ENCODE assay signal across 16 cellular contexts in genomic region chr7:37577901-37578300, GRCh38.
DNase-seq lines count a peak whose midpoint lies in the region; ATAC-seq, FAIRE-seq and TF ChIP-seq lines count a peak whose summit lies in the region.
"Had no signal": no experiment of that assay in that cellular context is flagged by ENCODE, and none has a peak within 500 bp of the region (broad histone marks: within the 10 kb centered on the region; RNA-seq: fewer than 3 reads in every experiment).

No MANE protein-coding gene starts in this region.

- H3K9me3 Mint-ChIP-seq in GM23338: no peaks in the 10 kb centered on the region
- H3K9me3 Mint-ChIP-seq: CD4-positive, alpha-beta T cell had no signal

- no peaks in the 10 kb centered on the region for H3K9me2 ChIP-seq in GM23338 (ENCODE audit: insufficient read depth)

- H3K4me1 Mint-ChIP-seq in GM23338: peaks cover 11% of the 10 kb centered on the region; the same call in 2 of the 3 replicates
- H3K4me1 Mint-ChIP-seq: B cell had no signal

- no peak overlapping the region for H2BK5ac ChIP-seq in H1 (ENCODE audit: low read depth, low read length)

- DNase-seq in GM23338 (ENCODE audit: low spot score) (peak; percentile 42), NCI-H69 (lab: John Stamatoyannopoulos, UW) (peak; percentile 27), H1 (ENCODE audit: low read depth in 1 of 2, low spot score in 2 of 2) (no peak), pancreas (no peak), HEK293T (ENCODE audit: extremely low spot score) (no peak)
- DNase-seq in stimulated activated CD8-positive, alpha-beta memory T cell treated with anti-CD3 and anti-CD28 coated beads, Interleukin-4, amount 100 ng/mL, for 48 hours: no peak
- DNase-seq: C1 segment of cervical spinal cord; Calu3; CD4-positive, alpha-beta T cell; DMS 273 treated with DMSO at 0.1 percent for 48 hours; H7 had no signal

- no peak overlapping the region for H3K4me3 Mint-ChIP-seq in GM23338
- H3K4me3 Mint-ChIP-seq: B cell; CD4-positive, alpha-beta T cell had no signal

- H3K27me3 Mint-ChIP-seq in GM23338 (ENCODE audit: insufficient read depth, low read depth, poor library complexity): no peaks in the 10 kb centered on the region

- POLR2A ChIA-PET in H1 (lab: Charles Lee; ENCODE audit: partially characterized antibody): no interaction called here
- POLR2A ChIA-PET in HEK293T (lab: Yijun Ruan, JAX): no interaction called here

- H3K56ac ChIP-seq in H1 (replicated peaks; ENCODE audit: insufficient read length, low read depth, low read length): no peak overlapping the region

- no peak overlapping the region for H3K27ac ChIP-seq in GM23338 (ENCODE audit: low read depth)
- H3K27ac ChIP-seq in H1 (ENCODE audit: low read depth, low read length): no peak overlapping the region
- no peak overlapping the region for H3K27ac ChIP-seq in pancreas

- peak; percentile 76 for FAIRE-seq in H1 (lab: Jason Lieb, UNC)
- no peak for FAIRE-seq in pancreas (lab: Jason Lieb, UNC)
- FAIRE-seq: GM12878, GM18507 had no signal

- no peaks in the 10 kb centered on the region for H3K27me3 ChIP-seq in GM23338 (ENCODE audit: insufficient read depth)
- no peaks in the 10 kb centered on the region for H3K27me3 ChIP-seq in H1 (replicated peaks in 1 of 4; ENCODE audit: control insufficient read depth in 3 of 4, extremely low read depth in 1 of 4, insufficient read depth in 3 of 4, low read length in 3 of 4)
- no peaks in the 10 kb centered on the region for H3K27me3 ChIP-seq in neuron (ENCODE audit: insufficient read depth, low read length)
- H3K27me3 ChIP-seq in pancreas: no peaks in the 10 kb centered on the region

- no peak overlapping the region for H3K4me2 ChIP-seq in GM23338
- no peak overlapping the region for H3K4me2 ChIP-seq in H1 (ENCODE audit: insufficient read depth in 1 of 2, low read depth in 2 of 2, low read length in 2 of 2)

- no peaks in the 10 kb centered on the region for H4K20me1 ChIP-seq in GM23338 (replicated peaks; ENCODE audit: insufficient read depth)
- no peaks in the 10 kb centered on the region for H4K20me1 ChIP-seq in H1 (replicated peaks in 1 of 2; ENCODE audit: control insufficient read depth in 1 of 2, insufficient read depth in 2 of 2, low read length in 2 of 2)

- H3F3A ChIP-seq in GM23338 (replicated peaks; ENCODE audit: low read depth): no peaks in the 10 kb centered on the region

- TF ChIP-seq CTCF in GM23338 (conservative IDR thresholded peaks at IDR 0.05; ENCODE audit: low read depth in 2 of 2): no peak
- no peak for TF ChIP-seq CTCF in H1 (IDR thresholded peaks at IDR 0.05; ENCODE audit: control extremely low read depth in 1 of 3, insufficient read depth in 1 of 3, low read depth in 1 of 3, low read length in 3 of 3)
- TF ChIP-seq CTCF in pancreas (IDR thresholded peaks at IDR 0.05): no peak

- H3K23me2 ChIP-seq in H1 (ENCODE audit: low read depth, low read length): no peaks in the 10 kb centered on the region

- no peak overlapping the region for H3K4me3 ChIP-seq in GM23338
- H3K4me3 ChIP-seq in H1 (ENCODE audit: extremely low read depth in 1 of 4, insufficient read depth in 2 of 4, low read depth in 3 of 4, low read length in 4 of 4): no peak overlapping the region
- no peak overlapping the region for H3K4me3 ChIP-seq in neuron (ENCODE audit: low read length)
- no peak overlapping the region for H3K4me3 ChIP-seq in pancreas
- H3K4me3 ChIP-seq: GM12878 had no signal

- H2BK120ac ChIP-seq in H1 (replicated peaks; ENCODE audit: low read depth, low read length): no peak overlapping the region

- H3K9ac ChIP-seq in H1 (replicated peaks in 1 of 4; ENCODE audit: extremely low read depth in 1 of 4, low read depth in 3 of 4, low read length in 3 of 4): no peak overlapping the region

- TF ChIP-seq POLR2A in H1 (IDR thresholded peaks at IDR 0.05; ENCODE audit: control extremely low read depth in 1 of 2, low read depth in 2 of 2, low read length in 2 of 2): no peak

- no peak for TF ChIP-seq RAD21 in H1 (IDR thresholded peaks at IDR 0.05 in 1 of 2, conservative IDR thresholded peaks at IDR 0.05 in 1 of 2; ENCODE audit: low read depth in 2 of 2, low read length in 2 of 2)

- H3K36me3 ChIP-seq in GM23338 (ENCODE audit: insufficient read depth): no peaks in the 10 kb centered on the region
- H3K36me3 ChIP-seq in H1 (ENCODE audit: control insufficient read depth in 2 of 4, insufficient read depth in 4 of 4, low read length in 3 of 4): no peaks in the 10 kb centered on the region
- H3K36me3 ChIP-seq in neuron (ENCODE audit: insufficient read depth, low read length): no peaks in the 10 kb centered on the region
- no peaks in the 10 kb centered on the region for H3K36me3 ChIP-seq in pancreas

- TF ChIP-seq EP300 in H1 (IDR thresholded peaks at IDR 0.05; ENCODE audit: borderline replicate concordance in 1 of 2, low read depth in 2 of 2, low read length in 2 of 2): no peak

- H2AFZ ChIP-seq in GM23338 (peak overlapping the region; percentile 39; the same call in 1 of the 2 replicates), H1 (ENCODE audit: low read length) (no peak overlapping the region), neuron (ENCODE audit: low read depth, low read length) (peak overlapping the region; percentile 84)

- no peak overlapping the region for H3K18ac ChIP-seq in H1 (ENCODE audit: extremely low read depth, low read length)

- ATAC-seq in GM23338 (peak; percentile 72), HG03025 (IDR thresholded peaks at IDR 0.05; ENCODE audit: low FRiP score, unreplicated experiment) (no peak), pancreas (no peak)
- ATAC-seq: GM12878 had no signal

- 59% methylated on average over 4 of the region's 4 CpGs; no CpG with 5 or more reads in 1 of the 2 experiments for WGBS in H1 (ENCODE audit: extremely low coverage in 1 of 2, insufficient coverage in 1 of 2, insufficient read length in 1 of 2, insufficient replicate concordance in 2 of 2, low coverage in 1 of 2, low lambda C conversion rate in 2 of 2, missing lambda C conversion rate in 1 of 2), 2 experiments
- 32 to 45% methylated on average over 4 of the region's 4 CpGs for WGBS in pancreas, 2 donors

- peak overlapping the region; percentile 22; the same call in 1 of the 2 replicates for H3K27ac Mint-ChIP-seq in GM23338
- H3K27ac Mint-ChIP-seq: B cell; CD4-positive, alpha-beta T cell had no signal

- no peak overlapping the region for H4K91ac ChIP-seq in H1 (replicated peaks; ENCODE audit: insufficient read length, low read length)

- no peak overlapping the region for H4K8ac ChIP-seq in H1 (ENCODE audit: extremely low read depth, insufficient read depth, low read length)

- H3K9me3 ChIP-seq in H1 (ENCODE audit: insufficient read depth in 2 of 2, low read depth in 1 of 2, low read length in 1 of 2): no peaks in the 10 kb centered on the region
- no peaks in the 10 kb centered on the region for H3K9me3 ChIP-seq in neuron (ENCODE audit: low read length)
- no peaks in the 10 kb centered on the region for H3K9me3 ChIP-seq in pancreas

- H2BK20ac ChIP-seq in H1 (ENCODE audit: low read length): no peak overlapping the region

- H2AK5ac ChIP-seq in H1 (ENCODE audit: low read depth, low read length): no peak overlapping the region

- no peaks in the 10 kb centered on the region for H3K79me2 ChIP-seq in GM23338 (replicated peaks; ENCODE audit: insufficient read depth)
- H3K79me2 ChIP-seq in H1 (ENCODE audit: control insufficient read depth in 1 of 2, insufficient read depth in 2 of 2, low read length in 2 of 2): no peaks in the 10 kb centered on the region

- no peaks in the 10 kb centered on the region for H3K36me3 Mint-ChIP-seq in GM23338 (ENCODE audit: low read depth)

- no peaks in the 10 kb centered on the region for H3K79me1 ChIP-seq in H1 (ENCODE audit: low read depth, low read length)

- H3K23ac ChIP-seq in H1 (ENCODE audit: insufficient read length): no peak overlapping the region

- H4K5ac ChIP-seq in H1 (ENCODE audit: insufficient read length, low read depth, low read length): no peak overlapping the region

- no peak overlapping the region for H3K4ac ChIP-seq in H1 (replicated peaks; ENCODE audit: insufficient read length, low read depth, low read length)

- H3K14ac ChIP-seq in H1 (ENCODE audit: insufficient read length): no peak overlapping the region

- peaks cover 10% of the 10 kb centered on the region for H3K4me1 ChIP-seq in GM23338 (ENCODE audit: insufficient read depth)
- peaks cover 0 to 6% (median 3%) of the 10 kb centered on the region in 4 experiments; a peak in 4 of 7 replicates for H3K4me1 ChIP-seq in H1 (replicated peaks in 1 of 4; ENCODE audit: control insufficient read depth in 3 of 4, insufficient read depth in 4 of 4, low read length in 3 of 4)
- H3K4me1 ChIP-seq in neuron (ENCODE audit: insufficient read depth, low read length): peaks cover 11% of the 10 kb centered on the region
- H3K4me1 ChIP-seq in pancreas: peaks cover 0 to 8% (median 0%) of the 10 kb centered on the region in 3 donors

- no peak overlapping the region for H2BK12ac ChIP-seq in H1 (ENCODE audit: low read depth, low read length)

- CTCF ChIA-PET in H1 (lab: Charles Lee; ENCODE audit: partially characterized antibody) (interaction anchor here (1.1 to 1.2 kb wide), 2 partner anchors 77 to 155 kb away, joined by 3 to 4 read pairs; no protein-coding TSS in a partner anchor), HEK293T (lab: Yijun Ruan, JAX) (interaction anchor here (0.7 kb wide), 1 partner anchor 13 kb away, joined by 5 read pairs; no protein-coding TSS in a partner anchor)

- no peak overlapping the region for H2BK15ac ChIP-seq in H1 (ENCODE audit: low read length)

- intact Hi-C loops in pancreas (cut with DNase I): no loop called here

TF ChIP-seq in H1, 55 proteins besides CTCF, POLR2A, EP300 and RAD21 (continues in another document):
- TF ChIP-seq CEBPB (IDR thresholded peaks at IDR 0.05; ENCODE audit: low read depth, low read length) (no peak), CBX5 (IDR thresholded peaks at IDR 0.05; ENCODE audit: low read depth, low read length) (no peak), TAF1 (IDR thresholded peaks at IDR 0.05; ENCODE audit: low read depth, low read length) (no peak), JUN (IDR thresholded peaks at IDR 0.05; ENCODE audit: low read depth, low read length) (no peak), YY1 (IDR thresholded peaks at IDR 0.05; ENCODE audit: low read depth, low read length) (no peak), GTF2F1 (IDR thresholded peaks at IDR 0.05; ENCODE audit: borderline replicate concordance, low read depth, low read length) (no peak), SRF (IDR thresholded peaks at IDR 0.05; ENCODE audit: low read depth, low read length) (no peak)

TF ChIP-seq in HEK293T, 16 proteins besides CTCF, POLR2A, EP300 and RAD21:
- no peak for TF ChIP-seq FOXM1 (IDR thresholded peaks at IDR 0.05; ENCODE audit: borderline replicate concordance)
- TF ChIP-seq BHLHE40 (IDR thresholded peaks at IDR 0.05; ENCODE audit: borderline replicate concordance): no peak
- no peak for TF ChIP-seq FOXK2 (IDR thresholded peaks at IDR 0.05)
- TF ChIP-seq CTBP1 (IDR thresholded peaks at IDR 0.05; ENCODE audit: borderline replicate concordance): no peak
- no peak for TF ChIP-seq NFRKB (IDR thresholded peaks at IDR 0.05)
- TF ChIP-seq ELF4 (IDR thresholded peaks at IDR 0.05): no peak

Comparison
In these comparisons a context has a peak if more than half of its experiments do, and no peak if none do; other contexts are left out.
1. DNase-seq: peak in GM23338 (single experiment) and NCI-H69 (single experiment); none in H1 (0 of 2), pancreas (0 of 6), HEK293T (single experiment) and stimulated activated CD8-positive, alpha-beta memory T cell treated with anti-CD3 and anti-CD28 coated beads, Interleukin-4, amount 100 ng/mL, for 48 hours (single experiment).